8 cellular contexts compared by ENCODE assay signal in the genomic region with DNA sequence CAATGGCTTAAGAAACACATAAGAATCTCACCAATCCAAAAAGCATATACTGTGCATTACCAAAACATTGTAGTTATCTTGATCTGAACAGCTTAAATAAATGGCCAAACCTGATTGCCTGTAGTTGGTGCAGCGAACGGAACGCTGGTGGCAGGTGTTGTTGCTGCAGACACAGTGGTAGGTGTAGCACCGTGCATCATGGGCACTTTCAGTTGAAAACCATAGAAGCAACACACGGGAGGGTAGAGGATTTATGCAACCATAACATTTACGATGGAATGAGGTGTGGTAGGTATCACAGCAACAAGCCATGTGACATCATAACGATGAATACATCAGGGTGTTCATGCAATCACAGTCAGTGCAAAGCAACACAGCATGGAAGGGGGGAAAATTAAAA.
"Had no signal": no experiment of that assay in that cellular context is flagged by ENCODE, and none has a peak within 500 bp of the region (broad histone marks: within the 10 kb centered on the region; RNA-seq: fewer than 3 reads in every experiment).

No MANE protein-coding gene starts in this region.

- H3K9me3 Mint-ChIP-seq: IgD-negative memory B cell had no signal

- H3K27ac Mint-ChIP-seq: IgD-negative memory B cell had no signal

- ATAC-seq: K562 had no signal

- DNase-seq: IMR-90, KBM-7, KG1 had no signal

- FAIRE-seq: HTR-8/SVneo, K562 had no signal

- H3K4me2 ChIP-seq: KMS-11 had no signal

- H3K4me3 ChIP-seq: K562 had no signal

- H3K9ac ChIP-seq: KMS-11 had no signal

- H3K4me1 Mint-ChIP-seq: IgD-negative memory B cell had no signal

- H3K4me3 Mint-ChIP-seq: IgD-negative memory B cell had no signal

- H3K27ac ChIP-seq: HL-60, KMS-11 had no signal
